Comparison of ENCODE assay signal across 11 cellular contexts in the genomic region with DNA sequence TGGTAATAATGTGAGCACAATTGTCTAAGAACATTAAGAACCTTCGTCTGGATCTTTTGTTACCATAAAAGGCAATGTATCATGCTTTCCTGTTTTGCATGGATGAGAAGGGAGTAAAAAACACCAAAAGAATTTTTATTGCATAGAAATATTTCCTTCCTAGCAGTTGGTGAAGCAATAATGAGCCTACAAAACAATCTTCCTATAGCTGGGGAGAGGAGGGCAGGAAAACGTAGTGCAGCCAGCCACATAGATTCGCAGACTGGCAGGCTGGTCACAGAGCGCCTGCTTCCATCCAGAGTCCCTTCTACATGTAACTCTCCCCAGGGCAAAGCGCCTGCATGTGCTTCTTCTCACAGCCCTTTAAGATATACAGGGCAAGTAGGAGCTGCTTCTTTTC.
DNase-seq lines count a peak whose midpoint lies in the region; TF ChIP-seq lines count a peak whose summit lies in the region.
"Had no signal": no experiment of that assay in that cellular context is flagged by ENCODE, and none has a peak within 500 bp of the region (broad histone marks: within the 10 kb centered on the region; RNA-seq: fewer than 3 reads in every experiment).

No MANE protein-coding gene starts in this region.

- WGBS in testis, 2 donors, result 45 to 52% methylated on average over 5 of the region's 5 CpGs

- peak overlapping the region; percentile 35 to 89 for H3K27ac ChIP-seq in testis

- peak; percentile 36 for DNase-seq in HFF-Myc (ENCODE audit: extremely low read depth, low read depth)
- peak; percentile 31 for DNase-seq in astrocyte of the hippocampus (ENCODE audit: low read depth, low spot score)
- peak; percentile 74 for DNase-seq in kidney epithelial cell (ENCODE audit: low read depth)
- DNase-seq in testis, result peak; percentile 16
- DNase-seq in GM19238 (ENCODE audit: insufficient read length, low spot score), result no peak
- no peak for DNase-seq in NCI-H524 treated with DMSO at 0.1 percent for 48 hours (lab: John Stamatoyannopoulos, UW)
- no peak for DNase-seq in DMS 273 treated with DMSO at 0.1 percent for 48 hours (lab: John Stamatoyannopoulos, UW)
- DNase-seq in COR-L47 (lab: John Stamatoyannopoulos, UW), result no peak
- DNase-seq: activated CD4-positive, alpha-beta T cell treated with anti-CD3 and anti-CD28 coated beads, Interleukin-2, amount 10 ng/mL, durations not matched to agents 24 days and 14 days; NCI-H1694; RPMI8226 had no signal

- H3K4me1 ChIP-seq in testis, result peaks cover 6% of the 10 kb centered on the region

- no peak for TF ChIP-seq CTCF in HFF-Myc (IDR thresholded peaks at IDR 0.05; ENCODE audit: low read depth, low read length, missing control alignments)
- no peak for TF ChIP-seq CTCF in kidney epithelial cell (IDR thresholded peaks at IDR 0.05; ENCODE audit: insufficient read depth, low read length, poor library complexity, severe bottlenecking)
- TF ChIP-seq CTCF in testis (IDR thresholded peaks at IDR 0.05), result no peak

- intact Hi-C loops in testis (cut with DNase I; ENCODE audit: low total_unique reads), result no loop called here

- no peaks in the 10 kb centered on the region for H3K9me3 ChIP-seq in testis

- H3K4me3 ChIP-seq in HFF-Myc (replicated peaks; ENCODE audit: low read depth, low read length) (no peak overlapping the region), kidney epithelial cell (ENCODE audit: low read depth, low read length) (no peak overlapping the region), testis (no peak overlapping the region)

- no peak for TF ChIP-seq POLR2A in testis (IDR thresholded peaks at IDR 0.05)

- H3K36me3 ChIP-seq in kidney epithelial cell (ENCODE audit: control insufficient read depth, insufficient read depth, low read length) (no peaks in the 10 kb centered on the region), testis (ENCODE audit: low read depth, missing control alignments) (no peaks in the 10 kb centered on the region)

- no peaks in the 10 kb centered on the region for H3K27me3 ChIP-seq in kidney epithelial cell (ENCODE audit: control insufficient read depth, insufficient read depth, low read length)
- no peaks in the 10 kb centered on the region for H3K27me3 ChIP-seq in testis

Comparison
In these comparisons a context has a peak if more than half of its experiments do, and no peak if none do; other contexts are left out.
1. DNase-seq: peak in HFF-Myc (single experiment), astrocyte of the hippocampus (single experiment), kidney epithelial cell (single experiment) and testis (single experiment); none in GM19238 (single experiment), NCI-H524 treated with DMSO at 0.1 percent for 48 hours (single experiment), DMS 273 treated with DMSO at 0.1 percent for 48 hours (single experiment) and COR-L47 (single experiment).